Comparison of ENCODE assay signal across 8 cellular contexts in genomic region chr7:100428199-100428966, GRCh38. TPM values are rescaled to one million over a fixed set of nuclear protein-coding genes. Genes with fewer than 3 reads are reported as not detected.
A peak's percentile ranks its signal among the peaks of the same experiment; 100 is the strongest.
DNase-seq lines count a peak whose midpoint lies in the region; TF ChIP-seq lines count a peak whose summit lies in the region.

ZCWPW1 (minus strand) TSS chr7:100428703; CDS start chr7:100420649, 8,054 bp downstream.

- peaks cover 2% of the 10 kb centered on the region; the same call in 1 of the 2 replicates for H3K9me3 ChIP-seq in SK-N-MC (ENCODE audit: low read depth, low read length)

- TF ChIP-seq CTCF in HFFc6 (IDR thresholded peaks at IDR 0.05), result no peak
- TF ChIP-seq CTCF in NB4 (IDR thresholded peaks at IDR 0.05; ENCODE audit: low read depth, low read length), result no peak

- H3K27ac Mint-ChIP-seq in HFFc6, result peak within 1 kb of the TSS; percentile 100
- peak within 1 kb of the TSS; percentile 99 for H3K27ac Mint-ChIP-seq in activated naive CD4-positive, alpha-beta T cell treated with anti-CD3 and anti-CD28 coated beads, Interleukin-2, amount 50 U/mL, for 24 hours

- peaks cover 10% of the 10 kb centered on the region for H3K9me3 Mint-ChIP-seq in HFFc6
- no peaks in the 10 kb centered on the region for H3K9me3 Mint-ChIP-seq in activated naive CD4-positive, alpha-beta T cell treated with anti-CD3 and anti-CD28 coated beads, Interleukin-2, amount 50 U/mL, for 24 hours

- peak within 1 kb of the TSS; percentile 100 for H3K27ac ChIP-seq in SK-N-MC

- peak within 1 kb of the TSS; percentile 99 for H3K4me3 Mint-ChIP-seq in HFFc6
- peak within 1 kb of the TSS; percentile 98 for H3K4me3 Mint-ChIP-seq in activated naive CD4-positive, alpha-beta T cell treated with anti-CD3 and anti-CD28 coated beads, Interleukin-2, amount 50 U/mL, for 24 hours

- peak; percentile 79 for DNase-seq in GM04503 (ENCODE audit: low read depth)
- DNase-seq in HFFc6, result peak; percentile 95
- DNase-seq in NB4 (ENCODE audit: low read depth), result peak; percentile 99
- DNase-seq in SK-N-MC (ENCODE audit: low read depth, low spot score), result peak; percentile 96
- DNase-seq in globus pallidus (ENCODE audit: low spot score), result peak; percentile 96
- peak; percentile 87 for DNase-seq in non-pigmented ciliary epithelial cell (ENCODE audit: low read depth)
- peak; percentile 98 for DNase-seq in superior temporal gyrus (ENCODE audit: extremely low spot score)

- peaks cover 18% of the 10 kb centered on the region for H3K4me1 Mint-ChIP-seq in HFFc6 (ENCODE audit: low read depth)
- peaks cover 30% of the 10 kb centered on the region for H3K4me1 Mint-ChIP-seq in activated naive CD4-positive, alpha-beta T cell treated with anti-CD3 and anti-CD28 coated beads, Interleukin-2, amount 50 U/mL, for 24 hours

- TF ChIP-seq POLR2A in NB4 (IDR thresholded peaks at IDR 0.05; ENCODE audit: extremely low read depth, insufficient read length), result peak; percentile 100

- peaks cover 27% of the 10 kb centered on the region for H3K27me3 Mint-ChIP-seq in HFFc6 (ENCODE audit: insufficient read depth)
- H3K27me3 Mint-ChIP-seq in activated naive CD4-positive, alpha-beta T cell treated with anti-CD3 and anti-CD28 coated beads, Interleukin-2, amount 50 U/mL, for 24 hours, result no peaks in the 10 kb centered on the region

- H3K36me3 ChIP-seq in SK-N-MC (ENCODE audit: insufficient read depth, low read length), result peaks cover 25% of the 10 kb centered on the region

- peaks cover 11% of the 10 kb centered on the region; the same call in 1 of the 2 replicates for H3K36me3 Mint-ChIP-seq in HFFc6 (ENCODE audit: low read depth)
- H3K36me3 Mint-ChIP-seq in activated naive CD4-positive, alpha-beta T cell treated with anti-CD3 and anti-CD28 coated beads, Interleukin-2, amount 50 U/mL, for 24 hours, result peaks cover 3% of the 10 kb centered on the region

- peak within 1 kb of the TSS; percentile 100 for H3K9ac ChIP-seq in SK-N-MC (ENCODE audit: insufficient read length)

- peak within 1 kb of the TSS; percentile 94 for H3K4me3 ChIP-seq in NB4 (ENCODE audit: low read depth, low read length)
- peak within 1 kb of the TSS; percentile 97 for H3K4me3 ChIP-seq in SK-N-MC

RNA-seq across cellular contexts. Expression of gene ZCWPW1, which starts in this region (rescaled TPM):
- 1 to 10 TPM in 4 of 6 experiments, under 1 TPM in 2; 0.55 to 1.7 (median 1.2) TPM for total RNA-seq in HFFc6 (2021; fragmentation: NEBNext Ultra II Directional; extraction: Animal tissue kit (Norgen Biotek cat#: 25700))

Comparison
In these comparisons a context has a peak if more than half of its experiments do, and no peak if none do; other contexts are left out.
1. Peak in every context shown above with its lines: DNase-seq, H3K4me3 ChIP-seq and H3K27ac ChIP-seq.